In genomic region chr6:15296249-15296648, GRCh38 we compare ENCODE assay signal across 17 cellular contexts. TPM values are rescaled to one million over a fixed set of nuclear protein-coding genes. Genes with fewer than 3 reads are reported as not detected.
DNase-seq lines count a peak whose midpoint lies in the region; ATAC-seq and TF ChIP-seq lines count a peak whose summit lies in the region.
"Had no signal": no experiment of that assay in that cellular context is flagged by ENCODE, and none has a peak within 500 bp of the region (broad histone marks: within the 10 kb centered on the region; RNA-seq: fewer than 3 reads in every experiment).

No MANE protein-coding gene starts in this region.

- H3K27ac Mint-ChIP-seq in CD14-positive monocyte (peak overlapping the region in 6 of 7 donors; percentile 2 to 83 (median 62)), memory B cell (peak overlapping the region; percentile 6)
- peak overlapping the region; percentile 40 to 92 (median 84) for H3K27ac Mint-ChIP-seq in CD8-positive, alpha-beta memory T cell
- H3K27ac Mint-ChIP-seq in activated CD8-positive, alpha-beta T cell treated with anti-CD3 and anti-CD28 coated beads for 36 hours, result peak overlapping the region; percentile 82

- H3K36me3 ChIP-seq in CD8-positive, alpha-beta memory T cell (ENCODE audit: insufficient read depth, low read length), result no peaks in the 10 kb centered on the region
- H3K36me3 ChIP-seq: gastroesophageal sphincter, left lung, SJSA1 had no signal

- H3K36me3 Mint-ChIP-seq in CD14-positive monocyte, result peaks cover 32 to 38% of the 10 kb centered on the region in 2 donors
- peaks cover 0 to 8% (median 0%) of the 10 kb centered on the region in 3 donors for H3K36me3 Mint-ChIP-seq in CD8-positive, alpha-beta memory T cell
- H3K36me3 Mint-ChIP-seq in activated CD8-positive, alpha-beta T cell treated with anti-CD3 and anti-CD28 coated beads for 36 hours (ENCODE audit: low read depth), result peaks cover 28% of the 10 kb centered on the region
- H3K36me3 Mint-ChIP-seq in memory B cell, result peaks cover 6% of the 10 kb centered on the region

- peaks cover 0 to under 1% (median 0%) of the 10 kb centered on the region in 3 donors for H3K27me3 Mint-ChIP-seq in CD14-positive monocyte (ENCODE audit: low read depth in 3 of 3)
- no peaks in the 10 kb centered on the region for H3K27me3 Mint-ChIP-seq in CD8-positive, alpha-beta memory T cell
- H3K27me3 Mint-ChIP-seq in activated CD8-positive, alpha-beta T cell treated with anti-CD3 and anti-CD28 coated beads for 36 hours, result no peaks in the 10 kb centered on the region
- no peaks in the 10 kb centered on the region for H3K27me3 Mint-ChIP-seq in memory B cell

- intact Hi-C loops in CD14-positive monocyte (cut with micrococcal nuclease), result loop anchor here in 1 of 2 donors (5.0 kb wide), 2 partner anchors 36 to 39 kb away; no protein-coding TSS in a partner anchor
- intact Hi-C loops in activated CD8-positive, alpha-beta T cell treated with anti-CD3 and anti-CD28 coated beads for 36 hours (cut with micrococcal nuclease), result loop anchor here (5.0 kb wide), 1 partner anchor 44 kb away; no protein-coding TSS in a partner anchor

- H3K9me3 ChIP-seq in CD8-positive, alpha-beta memory T cell (ENCODE audit: low read length), result no peaks in the 10 kb centered on the region
- H3K9me3 ChIP-seq: body of pancreas, gastroesophageal sphincter, left lung, SJSA1 had no signal

- H3K4me3 ChIP-seq in CD8-positive, alpha-beta memory T cell (ENCODE audit: low read length), result no peak overlapping the region
- H3K4me3 ChIP-seq: body of pancreas, gastroesophageal sphincter, left lung, PC-9, SJSA1 had no signal

- no peaks in the 10 kb centered on the region for H3K9me3 Mint-ChIP-seq in CD14-positive monocyte
- H3K9me3 Mint-ChIP-seq in CD8-positive, alpha-beta memory T cell, result no peaks in the 10 kb centered on the region
- no peaks in the 10 kb centered on the region for H3K9me3 Mint-ChIP-seq in activated CD8-positive, alpha-beta T cell treated with anti-CD3 and anti-CD28 coated beads for 36 hours
- no peaks in the 10 kb centered on the region for H3K9me3 Mint-ChIP-seq in memory B cell

- POLR2A ChIA-PET in CD8-positive, alpha-beta memory T cell (lab: Charles Lee), result no interaction called here
- POLR2A ChIA-PET in activated CD8-positive, alpha-beta T cell treated with anti-CD3 and anti-CD28 coated beads for 36 hours (lab: Charles Lee), result no interaction called here

- TF ChIP-seq CTCF in CD14-positive monocyte (IDR thresholded peaks at IDR 0.05) (no peak), omental fat pad (IDR thresholded peaks at IDR 0.05) (no peak)
- TF ChIP-seq CTCF in activated CD8-positive, alpha-beta T cell treated with anti-CD3 and anti-CD28 coated beads for 36 hours (IDR thresholded peaks at IDR 0.05), result no peak

- ATAC-seq in activated CD8-positive, alpha-beta T cell treated with anti-CD3 and anti-CD28 coated beads for 36 hours, result no peak
- ATAC-seq in memory B cell (ENCODE audit: low read depth) (no peak), omental fat pad (ENCODE audit: low FRiP score) (no peak)
- ATAC-seq: body of pancreas, gastroesophageal sphincter, left lung had no signal

- CTCF ChIA-PET in CD8-positive, alpha-beta memory T cell (lab: Charles Lee), result interaction anchor here (1.9 kb wide), 1 partner anchor 51 kb away, joined by 4 read pairs; the partner anchor contains the start of gene JARID2
- CTCF ChIA-PET in activated CD8-positive, alpha-beta T cell treated with anti-CD3 and anti-CD28 coated beads for 36 hours (lab: Charles Lee), result interaction anchor here (1.0 to 2.6 kb wide), 5 partner anchors 9 to 94 kb away, joined by 3 to 6 read pairs (median 3); no protein-coding TSS in a partner anchor

- no peak overlapping the region for H3K27ac ChIP-seq in CD8-positive, alpha-beta memory T cell (ENCODE audit: low read depth, low read length)
- H3K27ac ChIP-seq: body of pancreas, gastroesophageal sphincter, left lung, PC-9, SJSA1 had no signal

- H3K4me1 ChIP-seq in CD8-positive, alpha-beta memory T cell (ENCODE audit: insufficient read depth, low read length), result peaks cover 45% of the 10 kb centered on the region

- H3K4me3 Mint-ChIP-seq in CD14-positive monocyte (no peak overlapping the region), memory B cell (no peak overlapping the region)
- peak overlapping the region in 5 of 7 donors; percentile 20 to 65 (median 44) for H3K4me3 Mint-ChIP-seq in CD8-positive, alpha-beta memory T cell
- H3K4me3 Mint-ChIP-seq in activated CD8-positive, alpha-beta T cell treated with anti-CD3 and anti-CD28 coated beads for 36 hours, result peak overlapping the region; percentile 45

- H3K4me1 Mint-ChIP-seq in CD14-positive monocyte (peaks cover 88% of the 10 kb centered on the region), memory B cell (peaks cover 46% of the 10 kb centered on the region)
- H3K4me1 Mint-ChIP-seq in CD8-positive, alpha-beta memory T cell, result peaks cover 78 to 92% (median 89%) of the 10 kb centered on the region in 3 donors
- H3K4me1 Mint-ChIP-seq in activated CD8-positive, alpha-beta T cell treated with anti-CD3 and anti-CD28 coated beads for 36 hours (ENCODE audit: low read depth), result peaks cover 77% of the 10 kb centered on the region

- no peaks in the 10 kb centered on the region for H3K27me3 ChIP-seq in CD8-positive, alpha-beta memory T cell (ENCODE audit: insufficient read depth, low read length, poor library complexity, severe bottlenecking)
- H3K27me3 ChIP-seq: body of pancreas, gastroesophageal sphincter, left lung had no signal

- no peak for DNase-seq in CD14-positive monocyte (ENCODE audit: low spot score)
- DNase-seq in CD8-positive, alpha-beta memory T cell, result no peak
- DNase-seq in activated CD8-positive, alpha-beta T cell treated with anti-CD3 and anti-CD28 coated beads for 36 hours, result no peak
- no peak for DNase-seq in memory B cell (ENCODE audit: low spot score in 2 of 2)
- DNase-seq in NCI-H146 treated with DMSO at 0.1 percent for 48 hours (lab: John Stamatoyannopoulos, UW; ENCODE audit: unreplicated experiment), result no peak
- DNase-seq in islet precursor cell, result no peak
- no peak for DNase-seq in omental fat pad (ENCODE audit: low spot score)
- DNase-seq: activated effector memory CD4-positive, alpha-beta T cell treated with anti-CD3 and anti-CD28 coated beads, Interleukin-2, amount 50 U/mL, for 16 hours; body of pancreas; C1 segment of cervical spinal cord; left lung; NCI-H1105; NCI-H69; PC-9; stimulated activated CD4-positive, alpha-beta T cell treated with anti-CD3 and anti-CD28 coated beads, Interleukin-4, amount 100 ng/mL, for 1 hour had no signal

RNA-seq across cellular contexts. Expression of gene JARID2, which starts 50.4 kb away (rescaled TPM):
- 10 to 100 TPM in 1 of 2 donors, 1 to 10 TPM in 1; 6.8 to 12.5 TPM for polyA plus RNA-seq in CD14-positive monocyte
- 10 to 100 TPM; 25.0 to 25.5 TPM for total RNA-seq in CD8-positive, alpha-beta memory T cell
- polyA plus RNA-seq in CD8-positive, alpha-beta memory T cell, result 12.0 TPM
- total RNA-seq in activated CD8-positive, alpha-beta T cell treated with anti-CD3 and anti-CD28 coated beads for 36 hours, result 10 to 100 TPM; 25.4 to 25.5 TPM
- 10 to 100 TPM; 10.8 to 31.6 (median 14.3) TPM for total RNA-seq in omental fat pad

Comparison
In these comparisons a context has a peak if more than half of its experiments do, and no peak if none do; other contexts are left out.
1. H3K27ac Mint-ChIP-seq: peak in every context shown above with its lines; median percentile 84 in CD8-positive, alpha-beta memory T cell; 82 in activated CD8-positive, alpha-beta T cell treated with anti-CD3 and anti-CD28 coated beads for 36 hours; 62 in CD14-positive monocyte; 6 in memory B cell.
2. H3K4me3 Mint-ChIP-seq: peak in CD8-positive, alpha-beta memory T cell (5 of 7) and activated CD8-positive, alpha-beta T cell treated with anti-CD3 and anti-CD28 coated beads for 36 hours (single experiment); none in CD14-positive monocyte (0 of 2) and memory B cell (single experiment).